In genomic region chr19:43984687-43985000, GRCh38 we compare ENCODE assay signal across 6 cellular contexts. TPM values are rescaled to one million over a fixed set of nuclear protein-coding genes. Genes with fewer than 3 reads are reported as not detected.
DNase-seq lines count a peak whose midpoint lies in the region; ATAC-seq and TF ChIP-seq lines count a peak whose summit lies in the region.

No MANE protein-coding gene starts in this region.

- DNase-seq in nephron progenitor cell (no peak), GM19240 (ENCODE audit: insufficient read length, low spot score) (no peak), posterior vena cava (ENCODE audit: low spot score) (no peak), SIG-M5 treated with dmso at 0.1 percent for 504 hours (lab: John Stamatoyannopoulos, UW; ENCODE audit: unreplicated experiment) (no peak)

- H3K36me3 Mint-ChIP-seq in brain = peaks cover 37% of the 10 kb centered on the region
- peaks cover 42% of the 10 kb centered on the region for H3K36me3 Mint-ChIP-seq in nephron progenitor cell (ENCODE audit: low read depth)

- H3K9me3 Mint-ChIP-seq in brain (peaks cover 8 to 15% (median 12%) of the 10 kb centered on the region in 5 experiments), nephron progenitor cell (peaks cover 66% of the 10 kb centered on the region)

- H3K4me3 Mint-ChIP-seq in brain = peak overlapping the region; percentile 98 to 100 (median 99)
- peak overlapping the region; percentile 99 for H3K4me3 Mint-ChIP-seq in nephron progenitor cell

- H3K4me1 Mint-ChIP-seq in brain = peaks cover 26% of the 10 kb centered on the region
- peaks cover 4% of the 10 kb centered on the region for H3K4me1 Mint-ChIP-seq in nephron progenitor cell

- H3K27ac Mint-ChIP-seq in brain = peak overlapping the region; percentile 83 to 96 (median 95)
- H3K27ac Mint-ChIP-seq in nephron progenitor cell = no peak overlapping the region

- H3K27me3 Mint-ChIP-seq in brain = no peaks in the 10 kb centered on the region
- H3K27me3 Mint-ChIP-seq in nephron progenitor cell (ENCODE audit: low read depth, poor library complexity) = no peaks in the 10 kb centered on the region

- TF ChIP-seq CTCF in brain (conservative IDR thresholded peaks at IDR 0.05) (no peak), nephron progenitor cell (IDR thresholded peaks at IDR 0.05) (no peak)

- ATAC-seq in HG03354 (IDR thresholded peaks at IDR 0.05; ENCODE audit: poor library complexity, severe bottlenecking, unreplicated experiment) = peak; percentile 10

- intact Hi-C loops in posterior vena cava (cut with DNase I) = no loop called here

RNA-seq across cellular contexts. Expression of gene ZNF155, which starts 0.7 kb away (rescaled TPM):
- polyA plus RNA-seq in brain (ENCODE audit: insufficient read depth, low read depth, low replicate concordance) = 2.9 TPM
- 1 to 10 TPM; 5.0 to 6.7 TPM for total RNA-seq in posterior vena cava

RNA-seq across cellular contexts. Expression of gene ZNF230, which starts 18.1 kb away (rescaled TPM):
- 1.2 TPM for polyA plus RNA-seq in brain (ENCODE audit: insufficient read depth, low read depth, low replicate concordance)
- total RNA-seq in posterior vena cava = 1 to 10 TPM; 3.6 to 3.9 TPM

RNA-seq across cellular contexts. Expression of gene ZNF221, which starts 33.6 kb away (rescaled TPM):
- 0.66 TPM for polyA plus RNA-seq in brain (ENCODE audit: insufficient read depth, low read depth, low replicate concordance)
- 1 to 10 TPM; 4.4 to 7.4 TPM for total RNA-seq in posterior vena cava

RNA-seq across cellular contexts. Expression of gene ZNF222, which starts 40.5 kb away (rescaled TPM):
- 1.8 TPM for polyA plus RNA-seq in brain (ENCODE audit: insufficient read depth, low read depth, low replicate concordance)
- total RNA-seq in posterior vena cava = 1 to 10 TPM; 3.5 to 4.1 TPM

RNA-seq across cellular contexts. Expression of gene ZNF45, which starts 49.6 kb away (rescaled TPM):
- polyA plus RNA-seq in brain (ENCODE audit: insufficient read depth, low read depth, low replicate concordance) = 3.6 TPM
- 10 to 100 TPM; 11.5 to 14.4 TPM for total RNA-seq in posterior vena cava
